Comparison of ENCODE assay signal across 37 cellular contexts in the genomic region with DNA sequence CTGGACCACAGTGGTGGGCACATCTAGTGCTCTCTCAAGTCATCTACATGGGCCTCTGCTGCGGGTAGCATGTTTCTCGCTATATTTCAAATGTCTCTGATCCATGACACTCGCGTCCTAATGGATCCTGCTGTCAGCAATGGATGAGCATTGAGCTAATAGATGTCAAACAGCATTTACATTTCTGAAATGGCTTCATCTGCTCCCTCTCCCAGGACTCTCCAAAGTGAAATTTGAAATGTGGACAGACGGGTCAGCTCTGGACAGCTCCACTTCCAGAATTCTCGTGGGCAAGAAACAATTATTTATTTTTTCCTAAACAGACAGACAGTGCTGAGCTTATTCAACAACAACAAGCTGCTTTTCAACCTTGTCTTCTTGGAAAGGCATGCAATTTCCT. TPM values are rescaled to one million over a fixed set of nuclear protein-coding genes. Genes with fewer than 3 reads are reported as not detected.
"Had no signal": no experiment of that assay in that cellular context is flagged by ENCODE, and none has a peak within 500 bp of the region (broad histone marks: within the 10 kb centered on the region; RNA-seq: fewer than 3 reads in every experiment).

No MANE protein-coding gene starts in this region.

- H3K27ac ChIP-seq: adrenal gland, body of pancreas, brain microvascular endothelial cell, breast epithelium, VCaP had no signal

- H3K4me1 Mint-ChIP-seq: activated B cell treated with CpG ODN at 0.5 μM for 24 hours; activated CD4-positive, alpha-beta memory T cell treated with anti-CD3 and anti-CD28 coated beads, Interleukin-2, amount 10 ng/mL, durations not matched to agents 7 days and 5 days; activated CD4-positive, alpha-beta T cell treated with anti-CD3 and anti-CD28 coated beads for 36 hours; activated CD8-positive, alpha-beta memory T cell treated with anti-CD3 and anti-CD28 coated beads, Interleukin-2, amount 10 ng/mL, durations not matched to agents 7 days and 5 days; activated naive CD8-positive, alpha-beta T cell treated with anti-CD3 and anti-CD28 coated beads for 36 hours; activated T-helper 17 cell treated with anti-CD3 and anti-CD28 coated beads, Interleukin-2, amount 50 U/mL, for 72 hours had no signal

- H3K4me3 Mint-ChIP-seq: activated B cell treated with CpG ODN at 0.5 μM for 24 hours; activated CD4-positive, alpha-beta memory T cell treated with anti-CD3 and anti-CD28 coated beads, Interleukin-2, amount 10 ng/mL, durations not matched to agents 7 days and 5 days; activated CD4-positive, alpha-beta T cell treated with anti-CD3 and anti-CD28 coated beads for 36 hours; activated CD4-positive, alpha-beta T cell treated with anti-CD3 and anti-CD28 coated beads, Interleukin-2, amount 10 ng/mL, durations not matched to agents 7 days and 5 days; activated CD8-positive, alpha-beta memory T cell treated with anti-CD3 and anti-CD28 coated beads, Interleukin-2, amount 10 ng/mL, durations not matched to agents 7 days and 5 days; activated CD8-positive, alpha-beta T cell treated with anti-CD3 and anti-CD28 coated beads, Interleukin-2, amount 10 ng/mL, durations not matched to agents 7 days and 5 days; activated naive CD4-positive, alpha-beta T cell treated with anti-CD3 and anti-CD28 coated beads for 36 hours; activated naive CD8-positive, alpha-beta T cell treated with anti-CD3 and anti-CD28 coated beads for 36 hours; activated T-cell treated with anti-CD3 and anti-CD28 coated beads, Interleukin-2, amount 50 U/mL, for 4 hours; activated T-cell treated with anti-CD3 and anti-CD28 coated beads, Interleukin-2, amount 50 U/mL, for 72 hours; activated T-helper 1 cell treated with anti-CD3 and anti-CD28 coated beads, Interleukin-12 subunit alpha, Interleukin-12 subunit beta, Interleukin-2, Interleukin-4 antibody, amounts not matched to agents 30 ng/mL and 10 ng/mL and 1 ng/mL, durations not matched to agents 14 hours and 24 hours and 36 hours; activated T-helper 17 cell treated with anti-CD3 and anti-CD28 coated beads, Interleukin-2, amount 50 U/mL, for 72 hours; T-helper 1 cell treated with Interleukin-12 subunit alpha and Interleukin-12 subunit beta and Interleukin-4 antibody, amounts not matched to agents 30 μg/mL and 1 μg/mL, for 36 hours; T-helper 2 cell treated with Interferon-gamma antibody and Interleukin-4, amounts not matched to agents 5 μg/mL and 100 μg/mL, for 36 hours had no signal

- DNase-seq: activated B cell treated with CpG ODN at 0.5 μM for 24 hours; activated CD4-positive, alpha-beta memory T cell treated with anti-CD3 and anti-CD28 coated beads, Interleukin-2, amount 10 ng/mL, durations not matched to agents 7 days and 5 days; activated CD4-positive, alpha-beta T cell treated with anti-CD3 and anti-CD28 coated beads for 1 hour; activated CD4-positive, alpha-beta T cell treated with anti-CD3 and anti-CD28 coated beads for 36 hours; activated CD4-positive, alpha-beta T cell treated with anti-CD3 and anti-CD28 coated beads for 48 hours; activated CD4-positive, alpha-beta T cell treated with anti-CD3 and anti-CD28 coated beads, Interleukin-2, amount 10 ng/mL, durations not matched to agents 7 days and 5 days; activated CD4-positive, alpha-beta T cell treated with anti-CD3 and anti-CD28 coated beads, Interleukin-2, amount 50 U/mL, for 48 hours; activated CD8-positive, alpha-beta memory T cell treated with anti-CD3 and anti-CD28 coated beads for 24 hours; activated CD8-positive, alpha-beta memory T cell treated with anti-CD3 and anti-CD28 coated beads, Interleukin-2, amount 10 ng/mL, durations not matched to agents 7 days and 5 days; activated CD8-positive, alpha-beta memory T cell treated with anti-CD3 and anti-CD28 coated beads, Interleukin-2, amount 50 U/mL, for 48 hours; activated CD8-positive, alpha-beta T cell treated with anti-CD3 and anti-CD28 coated beads, Interleukin-2, amount 10 ng/mL, durations not matched to agents 7 days and 5 days; activated effector memory CD4-positive, alpha-beta T cell treated with anti-CD3 and anti-CD28 coated beads, Interleukin-2, amount 50 U/mL, for 16 hours; activated gamma-delta T cell treated with Interleukin-2 at 50 U/mL for 16 hours; activated naive CD4-positive, alpha-beta T cell; activated naive CD4-positive, alpha-beta T cell treated with anti-CD3 and anti-CD28 coated beads for 36 hours; activated naive CD4-positive, alpha-beta T cell treated with anti-CD3 and anti-CD28 coated beads, Interleukin-2, amount 50 U/mL, for 16 hours; activated naive CD8-positive, alpha-beta T cell treated with anti-CD3 and anti-CD28 coated beads for 36 hours; activated T-cell treated with anti-CD3 and anti-CD28 coated beads, Interleukin-2, amount 50 U/mL, for 4 hours; activated T-cell treated with anti-CD3 and anti-CD28 coated beads, Interleukin-2, amount 50 U/mL, for 72 hours; adrenal gland; amniotic stem cell; aorta; body of pancreas; brain microvascular endothelial cell; central memory CD4-positive, alpha-beta T cell; T-helper 1 cell; T-helper 2 cell; T-helper 9 cell had no signal

- H3K4me1 ChIP-seq: adrenal gland, body of pancreas, breast epithelium had no signal

- H3K36me3 ChIP-seq: adrenal gland, brain microvascular endothelial cell, breast epithelium had no signal

- H3K36me3 Mint-ChIP-seq: activated CD8-positive, alpha-beta memory T cell treated with anti-CD3 and anti-CD28 coated beads, Interleukin-2, amount 10 ng/mL, durations not matched to agents 7 days and 5 days; activated naive CD4-positive, alpha-beta T cell treated with anti-CD3 and anti-CD28 coated beads, Interleukin-2, amount 50 U/mL, for 72 hours; activated naive CD8-positive, alpha-beta T cell treated with anti-CD3 and anti-CD28 coated beads for 36 hours had no signal

- H3K9me3 Mint-ChIP-seq: activated B cell treated with CpG ODN at 0.5 μM for 24 hours; activated CD4-positive, alpha-beta memory T cell treated with anti-CD3 and anti-CD28 coated beads, Interleukin-2, amount 10 ng/mL, durations not matched to agents 7 days and 5 days; activated CD4-positive, alpha-beta T cell treated with anti-CD3 and anti-CD28 coated beads, Interleukin-2, amount 10 ng/mL, durations not matched to agents 7 days and 5 days; activated naive CD4-positive, alpha-beta T cell treated with anti-CD3 and anti-CD28 coated beads for 36 hours; activated naive CD4-positive, alpha-beta T cell treated with anti-CD3 and anti-CD28 coated beads, Interleukin-2, amount 50 U/mL, for 72 hours; activated naive CD8-positive, alpha-beta T cell treated with anti-CD3 and anti-CD28 coated beads for 36 hours; activated T-cell treated with anti-CD3 and anti-CD28 coated beads, Interleukin-2, amount 50 U/mL, for 4 hours; activated T-cell treated with anti-CD3 and anti-CD28 coated beads, Interleukin-2, amount 50 U/mL, for 72 hours; activated T-helper 1 cell treated with anti-CD3 and anti-CD28 coated beads, Interleukin-12 subunit alpha, Interleukin-12 subunit beta, Interleukin-2, Interleukin-4 antibody, amounts not matched to agents 30 ng/mL and 10 ng/mL and 1 ng/mL, durations not matched to agents 14 hours and 24 hours and 36 hours; activated T-helper 17 cell treated with anti-CD3 and anti-CD28 coated beads, Interleukin-2, amount 50 U/mL, for 72 hours; T-helper 1 cell treated with Interleukin-12 subunit alpha and Interleukin-12 subunit beta and Interleukin-4 antibody, amounts not matched to agents 30 μg/mL and 1 μg/mL, for 36 hours; T-helper 2 cell treated with Interferon-gamma antibody and Interleukin-4, amounts not matched to agents 5 μg/mL and 100 μg/mL, for 36 hours had no signal

- H3K27me3 ChIP-seq: body of pancreas, brain microvascular endothelial cell had no signal

- H3K27ac Mint-ChIP-seq: activated B cell treated with CpG ODN at 0.5 μM for 24 hours; activated CD4-positive, alpha-beta memory T cell treated with anti-CD3 and anti-CD28 coated beads, Interleukin-2, amount 10 ng/mL, durations not matched to agents 7 days and 5 days; activated CD4-positive, alpha-beta T cell treated with anti-CD3 and anti-CD28 coated beads for 36 hours; activated CD4-positive, alpha-beta T cell treated with anti-CD3 and anti-CD28 coated beads, Interleukin-2, amount 10 ng/mL, durations not matched to agents 7 days and 5 days; activated CD8-positive, alpha-beta memory T cell treated with anti-CD3 and anti-CD28 coated beads, Interleukin-2, amount 10 ng/mL, durations not matched to agents 7 days and 5 days; activated CD8-positive, alpha-beta T cell treated with anti-CD3 and anti-CD28 coated beads, Interleukin-2, amount 10 ng/mL, durations not matched to agents 7 days and 5 days; activated naive CD4-positive, alpha-beta T cell treated with anti-CD3 and anti-CD28 coated beads for 36 hours; activated naive CD8-positive, alpha-beta T cell treated with anti-CD3 and anti-CD28 coated beads for 36 hours; activated T-cell treated with anti-CD3 and anti-CD28 coated beads, Interleukin-2, amount 50 U/mL, for 72 hours; activated T-helper 1 cell treated with anti-CD3 and anti-CD28 coated beads, Interleukin-12 subunit alpha, Interleukin-12 subunit beta, Interleukin-2, Interleukin-4 antibody, amounts not matched to agents 30 ng/mL and 10 ng/mL and 1 ng/mL, durations not matched to agents 14 hours and 24 hours and 36 hours; activated T-helper 17 cell treated with anti-CD3 and anti-CD28 coated beads, Interleukin-2, amount 50 U/mL, for 72 hours; T-helper 1 cell treated with Interleukin-12 subunit alpha and Interleukin-12 subunit beta and Interleukin-4 antibody, amounts not matched to agents 30 μg/mL and 1 μg/mL, for 36 hours; T-helper 2 cell treated with Interferon-gamma antibody and Interleukin-4, amounts not matched to agents 5 μg/mL and 100 μg/mL, for 36 hours had no signal

- H3K9me3 ChIP-seq: adrenal gland, body of pancreas, breast epithelium had no signal

- H3K4me3 ChIP-seq: adrenal gland, body of pancreas, breast epithelium had no signal

RNA-seq across cellular contexts. Expression of gene FSTL4, which starts 58.1 kb away (rescaled TPM):
- total RNA-seq: activated CD4-positive, alpha-beta memory T cell treated with anti-CD3 and anti-CD28 coated beads, Interleukin-2, amount 10 ng/mL, durations not matched to agents 7 days and 5 days; activated CD4-positive, alpha-beta T cell treated with anti-CD3 and anti-CD28 coated beads for 36 hours; activated CD4-positive, alpha-beta T cell treated with anti-CD3 and anti-CD28 coated beads, Interleukin-2, amount 10 ng/mL, durations not matched to agents 7 days and 5 days; activated CD8-positive, alpha-beta memory T cell treated with anti-CD3 and anti-CD28 coated beads, Interleukin-2, amount 10 ng/mL, durations not matched to agents 7 days and 5 days; activated CD8-positive, alpha-beta T cell treated with anti-CD3 and anti-CD28 coated beads, Interleukin-2, amount 10 ng/mL, durations not matched to agents 7 days and 5 days; activated naive CD4-positive, alpha-beta T cell treated with anti-CD3 and anti-CD28 coated beads, Interleukin-2, amount 50 U/mL, for 72 hours; activated T-cell treated with anti-CD3 and anti-CD28 coated beads, Interleukin-2, amount 50 U/mL, for 72 hours; activated T-helper 1 cell treated with anti-CD3 and anti-CD28 coated beads, Interleukin-12 subunit alpha, Interleukin-12 subunit beta, Interleukin-2, Interleukin-4 antibody, amounts not matched to agents 30 ng/mL and 10 ng/mL and 1 ng/mL, durations not matched to agents 14 hours and 24 hours and 36 hours; astrocyte; cardiac septum had no signal
